In genomic region chr6:37575221-37575620, GRCh38 we compare ENCODE assay signal across 19 cellular contexts.
"Had no signal": no experiment of that assay in that cellular context is flagged by ENCODE, and none has a peak within 500 bp of the region (broad histone marks: within the 10 kb centered on the region; RNA-seq: fewer than 3 reads in every experiment).

No MANE protein-coding gene starts in this region.

- H3K9me3 Mint-ChIP-seq: naive thymus-derived CD8-positive, alpha-beta T cell; neural crest cell; stimulated activated naive B cell treated with anti-CD40 and anti-IgM and Interleukin-4, amounts not matched to agents 10 μg/mL and 1 μg/mL and 100 μg/mL, for 72 hours; stimulated activated naive CD8-positive, alpha-beta T cell treated with anti-CD3 and anti-CD28 coated beads, Interleukin-15, amount 100 ng/mL, for 72 hours had no signal

- H3K27ac ChIP-seq: heart right ventricle, ovary, right atrium auricular region, sigmoid colon, skin epidermis, testis, tibial nerve, upper lobe of right lung had no signal

- ATAC-seq: naive thymus-derived CD8-positive, alpha-beta T cell; stimulated activated naive B cell treated with anti-CD40 and anti-IgM and Interleukin-4, amounts not matched to agents 10 μg/mL and 1 μg/mL and 100 μg/mL, for 72 hours; stimulated activated naive CD8-positive, alpha-beta T cell treated with anti-CD3 and anti-CD28 coated beads, Interleukin-15, amount 100 ng/mL, for 72 hours; upper lobe of right lung had no signal

- H3K4me3 Mint-ChIP-seq: naive thymus-derived CD8-positive, alpha-beta T cell; neural crest cell; stimulated activated naive B cell treated with anti-CD40 and anti-IgM and Interleukin-4, amounts not matched to agents 10 μg/mL and 1 μg/mL and 100 μg/mL, for 72 hours; stimulated activated naive CD8-positive, alpha-beta T cell treated with anti-CD3 and anti-CD28 coated beads, Interleukin-15, amount 100 ng/mL, for 72 hours had no signal

- H3K4me3 ChIP-seq: heart right ventricle, ovary, right atrium auricular region, sigmoid colon, skin epidermis, testis, tibial nerve, upper lobe of right lung had no signal

- H3K4me1 ChIP-seq: right atrium auricular region, sigmoid colon, testis, tibial nerve, upper lobe of right lung had no signal

- DNase-seq: effector memory CD4-positive, alpha-beta T cell; heart right ventricle; hypothalamus; kidney glomerular epithelial cell; mammary epithelial cell; naive thymus-derived CD8-positive, alpha-beta T cell; nucleus accumbens; ovary; sigmoid colon; stimulated activated CD4-positive, alpha-beta T cell treated with anti-CD3 and anti-CD28 coated beads, Interleukin-2, amount 100 ng/mL, for 24 hours; stimulated activated CD4-positive, alpha-beta T cell treated with anti-CD3 and anti-CD28 coated beads, Interleukin-4, amount 100 ng/mL, for 4 hours; stimulated activated naive B cell treated with anti-CD40 and anti-IgM and Interleukin-4, amounts not matched to agents 10 μg/mL and 1 μg/mL and 100 μg/mL, for 72 hours; stimulated activated naive CD8-positive, alpha-beta T cell treated with anti-CD3 and anti-CD28 coated beads, Interleukin-15, amount 100 ng/mL, for 72 hours; testis; upper lobe of right lung had no signal

- H3K27ac Mint-ChIP-seq: stimulated activated naive B cell treated with anti-CD40 and anti-IgM and Interleukin-4, amounts not matched to agents 10 μg/mL and 1 μg/mL and 100 μg/mL, for 72 hours had no signal

- H3K9me3 ChIP-seq: ovary, right atrium auricular region, sigmoid colon, testis, tibial nerve, upper lobe of right lung had no signal

- H3K36me3 ChIP-seq: heart right ventricle, ovary, right atrium auricular region, sigmoid colon, tibial nerve, upper lobe of right lung had no signal

- H3K36me3 Mint-ChIP-seq: naive thymus-derived CD8-positive, alpha-beta T cell; stimulated activated naive B cell treated with anti-CD40 and anti-IgM and Interleukin-4, amounts not matched to agents 10 μg/mL and 1 μg/mL and 100 μg/mL, for 72 hours had no signal

- H3K27me3 ChIP-seq: ovary, right atrium auricular region, testis had no signal
